ENCODE assay signal across 8 cellular contexts in genomic region chr16:56657555-56658430, GRCh38. TPM values are rescaled to one million over a fixed set of nuclear protein-coding genes. Genes with fewer than 3 reads are reported as not detected.
A peak's percentile ranks its signal among the peaks of the same experiment; 100 is the strongest.
DNase-seq lines count a peak whose midpoint lies in the region; ATAC-seq and TF ChIP-seq lines count a peak whose summit lies in the region.

Gene MT1F (plus strand): TSS chr16:56657959. CDS start chr16:56658059, 100 bp downstream.

- no TSS peak for BruUV-seq in MCF 10A (replicated peaks; lab: Mats Ljungman, UMichigan)

- peak within 1 kb of the TSS; percentile 77 for H3K4me3 Mint-ChIP-seq in MCF 10A (ENCODE audit: unreplicated experiment)

- no peak for TF ChIP-seq CTCF in MCF 10A (IDR thresholded peaks at IDR 0.05; ENCODE audit: unreplicated experiment)
- no peak for TF ChIP-seq CTCF in smooth muscle cell (IDR thresholded peaks at IDR 0.05; ENCODE audit: borderline replicate concordance, insufficient read depth, poor library complexity, severe bottlenecking)

- no peak within 1 kb of the TSS for H3K27ac ChIP-seq in smooth muscle cell (ENCODE audit: low read depth)
- no peak within 1 kb of the TSS for H3K27ac ChIP-seq in SJCRH30

- no peaks in the 10 kb centered on the region for H3K27me3 Mint-ChIP-seq in MCF 10A (ENCODE audit: insufficient read depth, unreplicated experiment)

- 5% methylated on average over 29 of the region's 48 CpGs for WGBS in smooth muscle cell (ENCODE audit: low lambda C conversion rate)

- POLR2A ChIA-PET in MCF 10A (lab: Yijun Ruan, JAX) = interaction anchor here (0.5 to 5.6 kb wide), 15 partner anchors 9 to 512 kb away, joined by 3 to 60 read pairs (median 4); partner anchors contain the start of genes MT1E, MT1X and MT2A

- CTCF ChIA-PET in MCF 10A (lab: Yijun Ruan, JAX) = interaction anchor here (0.6 kb wide), 1 partner anchor 14 kb away, joined by 3 read pairs; no protein-coding TSS in a partner anchor

- H3K4me3 ChIP-seq in smooth muscle cell (peak within 1 kb of the TSS; percentile 48), SJCRH30 (no peak within 1 kb of the TSS)

- H3K4me1 ChIP-seq in smooth muscle cell (ENCODE audit: low read depth) (peaks cover 12% of the 10 kb centered on the region), SJCRH30 (no peaks in the 10 kb centered on the region)

- no peaks in the 10 kb centered on the region for H3F3A ChIP-seq in smooth muscle cell (ENCODE audit: low read depth)

- intact Hi-C loops in MCF 10A (cut with micrococcal nuclease) = no loop called here

- no peak within 1 kb of the TSS for H3K27ac Mint-ChIP-seq in MCF 10A (ENCODE audit: low read depth, unreplicated experiment)

- peak within 1 kb of the TSS; percentile 50 for H2AFZ ChIP-seq in smooth muscle cell (ENCODE audit: low read depth)

- H3K4me2 ChIP-seq in smooth muscle cell = peak within 1 kb of the TSS; percentile 86

- DNase-seq in ELR (ENCODE audit: low read depth) = peak; percentile 56
- peak; percentile 89 for DNase-seq in MV-4-11 (lab: John Stamatoyannopoulos, UW)
- peak; percentile 71 for DNase-seq in UCSD-AML1 (lab: John Stamatoyannopoulos, UW; ENCODE audit: unreplicated experiment)
- peak; percentile 95 for DNase-seq in MCF 10A (ENCODE audit: unreplicated experiment)
- DNase-seq in iPS-NIHi7 (ENCODE audit: extremely low spot score) = peak; percentile 86
- no peak for DNase-seq in smooth muscle cell (lab: John Stamatoyannopoulos, UW; ENCODE audit: unreplicated experiment)
- no peak for DNase-seq in SJCRH30

- peaks cover 21% of the 10 kb centered on the region for H3K4me1 Mint-ChIP-seq in MCF 10A (ENCODE audit: insufficient read depth, unreplicated experiment)

- H3K27me3 ChIP-seq in smooth muscle cell (ENCODE audit: low read depth) (peaks cover 71% of the 10 kb centered on the region), SJCRH30 (peaks cover 31% of the 10 kb centered on the region)

- no peak for ATAC-seq in GM21515 (IDR thresholded peaks at IDR 0.05; ENCODE audit: unreplicated experiment)

- H3K36me3 ChIP-seq in smooth muscle cell (ENCODE audit: low read depth) (no peaks in the 10 kb centered on the region), SJCRH30 (no peaks in the 10 kb centered on the region)

- H3K9me3 Mint-ChIP-seq in MCF 10A (ENCODE audit: unreplicated experiment) = no peaks in the 10 kb centered on the region

- H3K9ac ChIP-seq in smooth muscle cell (ENCODE audit: low read depth) = no peak within 1 kb of the TSS

- no peaks in the 10 kb centered on the region for H4K20me1 ChIP-seq in smooth muscle cell (ENCODE audit: low read depth)

- no peaks in the 10 kb centered on the region for H3K9me3 ChIP-seq in smooth muscle cell (replicated peaks; ENCODE audit: low read depth)
- H3K9me3 ChIP-seq in SJCRH30 (replicated peaks) = no peaks in the 10 kb centered on the region

- no peaks in the 10 kb centered on the region for H3K79me2 ChIP-seq in smooth muscle cell (ENCODE audit: low read depth)

- H3K36me3 Mint-ChIP-seq in MCF 10A (ENCODE audit: insufficient read depth, unreplicated experiment) = peaks cover 4% of the 10 kb centered on the region

RNA-seq across cellular contexts. Expression of gene MT1F, which starts in this region (rescaled TPM):
- 1.7 and 2.4 TPM in 2 replicates for total RNA-seq in MCF 10A (2022)
- 0.81 and 5.9 TPM in 2 replicates for total RNA-seq in smooth muscle cell
- 0.50 and 2.3 TPM in 2 replicates for polyA plus RNA-seq in smooth muscle cell
- not detected in 2 replicates for total RNA-seq in SJCRH30 (2014; rRNA removed; shearing (Covaris generic))

Comparison
In these comparisons a context has a peak if more than half of its experiments do, and no peak if none do; other contexts are left out.
1. DNase-seq: peak in ELR (single experiment), MV-4-11 (single experiment), UCSD-AML1 (single experiment), MCF 10A (single experiment) and iPS-NIHi7 (single experiment); none in smooth muscle cell (single experiment) and SJCRH30 (0 of 2).